Comparison of ENCODE assay signal across 23 cellular contexts in the genomic region with DNA sequence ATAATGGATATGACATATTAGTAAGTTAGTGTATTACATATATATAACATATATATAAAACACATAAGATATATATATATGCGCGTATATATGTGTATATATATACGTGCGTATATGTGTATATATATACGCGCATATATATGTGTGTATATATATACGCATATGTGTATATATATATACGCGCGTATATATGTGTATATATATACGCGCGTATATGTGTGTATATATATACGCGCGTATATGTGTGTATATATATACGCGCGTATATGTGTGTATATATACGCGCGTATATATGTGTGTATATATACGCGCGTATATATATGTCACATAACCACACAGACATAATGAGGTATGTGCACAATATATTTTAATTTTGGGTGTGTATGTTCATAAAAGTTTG.
DNase-seq lines count a peak whose midpoint lies in the region; ATAC-seq, FAIRE-seq and TF ChIP-seq lines count a peak whose summit lies in the region.
"Had no signal": no experiment of that assay in that cellular context is flagged by ENCODE, and none has a peak within 500 bp of the region (broad histone marks: within the 10 kb centered on the region; RNA-seq: fewer than 3 reads in every experiment).

No MANE protein-coding gene starts in this region.

- intact Hi-C loops in pancreas (cut with DNase I), result no loop called here

- H3K4me3 ChIP-seq in pancreas, result no peak overlapping the region
- H3K4me3 ChIP-seq: BLaER1, GM23248 had no signal

- no peaks in the 10 kb centered on the region for H3K9me3 ChIP-seq in pancreas
- H3K9me3 ChIP-seq: BLaER1 had no signal

- DNase-seq in pancreas, result no peak
- DNase-seq in COLO829 (ENCODE audit: low spot score), result no peak
- no peak for DNase-seq in activated CD4-positive, alpha-beta T cell treated with anti-CD3 and anti-CD28 coated beads for 1 hour
- DNase-seq in amniotic stem cell (lab: John Stamatoyannopoulos, UW), result no peak
- DNase-seq: 8988T; CD4-positive, CD25-positive, alpha-beta regulatory T cell; CD8-positive, alpha-beta T cell; DMS 273 treated with DMSO at 0.1 percent for 48 hours; DMS79; EL; GF-D8; GM23248; H7; HCEC 1CT had no signal

- no peaks in the 10 kb centered on the region for H3K27me3 ChIP-seq in pancreas
- H3K27me3 ChIP-seq: BLaER1 had no signal

- ATAC-seq in pancreas, result no peak
- ATAC-seq in GM21717 (IDR thresholded peaks at IDR 0.05; ENCODE audit: unreplicated experiment), result no peak
- ATAC-seq: CD8-positive, alpha-beta T cell had no signal

- 79 to 84% methylated on average over 25 of the region's 25 CpGs for WGBS in pancreas, 2 donors

- no peak for TF ChIP-seq CTCF in pancreas (IDR thresholded peaks at IDR 0.05)

- no peak overlapping the region for H3K27ac ChIP-seq in pancreas
- H3K27ac ChIP-seq: BLaER1, C4-2B, GM23248 had no signal

- FAIRE-seq in G401.6 (lab: Jason Lieb, UNC) (peak; percentile 41), colon (lab: Jason Lieb, UNC) (peak; percentile 95), pancreas (lab: Jason Lieb, UNC) (peak; percentile 68)
- FAIRE-seq: D721Med, GM12891, GM18507, H1 had no signal

- H3K4me1 ChIP-seq in pancreas, result no peaks in the 10 kb centered on the region
- H3K4me1 ChIP-seq: BLaER1 had no signal

- H3K36me3 ChIP-seq in pancreas, result no peaks in the 10 kb centered on the region
- H3K36me3 ChIP-seq: BLaER1 had no signal
